Comparison of ENCODE assay signal across 26 cellular contexts in genomic region chr18:63150326-63150725, GRCh38.
A peak's percentile ranks its signal among the peaks of the same experiment; 100 is the strongest.
DNase-seq lines count a peak whose midpoint lies in the region; ATAC-seq and TF ChIP-seq lines count a peak whose summit lies in the region.
"Had no signal": no experiment of that assay in that cellular context is flagged by ENCODE, and none has a peak within 500 bp of the region (broad histone marks: within the 10 kb centered on the region; RNA-seq: fewer than 3 reads in every experiment).

No MANE protein-coding gene starts in this region.

- peak overlapping the region; percentile 17 for H3K9ac ChIP-seq in Loucy (ENCODE audit: low read depth, low read length, poor library complexity, severe bottlenecking)

- no peak overlapping the region for H3K4me2 ChIP-seq in Loucy (ENCODE audit: low read depth, low read length, poor library complexity, severe bottlenecking)
- H3K4me2 ChIP-seq: PC-9 had no signal

- H3K27ac Mint-ChIP-seq in natural killer cell treated with Interleukin-12 subunit alpha and Interleukin-12 subunit beta and Interleukin-15 and Interleukin-18, amount 100 ng/mL, for 72 hours: peak overlapping the region; percentile 95 to 99
- no peak overlapping the region for H3K27ac Mint-ChIP-seq in natural killer cell
- H3K27ac Mint-ChIP-seq in effector memory CD8-positive, alpha-beta T cell: peak overlapping the region; percentile 70 to 99
- H3K27ac Mint-ChIP-seq: HFFc6 had no signal

- no peaks in the 10 kb centered on the region for H3K9me2 ChIP-seq in Loucy (replicated peaks; ENCODE audit: low read depth, low read length)

- no peak for DNase-seq in natural killer cell treated with Interleukin-12 subunit alpha and Interleukin-12 subunit beta and Interleukin-15 and Interleukin-18, amount 100 ng/mL, for 72 hours (ENCODE audit: low spot score)
- DNase-seq in natural killer cell: no peak
- DNase-seq in effector memory CD8-positive, alpha-beta T cell: no peak
- no peak for DNase-seq in CD1c-positive myeloid dendritic cell (ENCODE audit: extremely low spot score)
- DNase-seq: activated CD4-positive, alpha-beta T cell treated with anti-CD3 and anti-CD28 coated beads for 1 hour; activated effector memory CD4-positive, alpha-beta T cell treated with anti-CD3 and anti-CD28 coated beads, Interleukin-2, amount 50 U/mL, for 16 hours; central memory CD4-positive, alpha-beta T cell; dorsolateral prefrontal cortex; heart left ventricle; HFFc6; Kasumi-1; left cardiac atrium; mesenchymal stem cell; NCI-H1048; NCI-H1930; NCI-H226; NCI-H82; pancreas; PC-9; right cardiac atrium; SHP77; stimulated activated CD4-positive, alpha-beta T cell treated with anti-CD3 and anti-CD28 coated beads, Interleukin-12 subunit alpha, Interleukin-12 subunit beta, amount 100 ng/mL, for 4 hours had no signal

- no peaks in the 10 kb centered on the region for H3K9me3 Mint-ChIP-seq in natural killer cell treated with Interleukin-12 subunit alpha and Interleukin-12 subunit beta and Interleukin-15 and Interleukin-18, amount 100 ng/mL, for 72 hours
- H3K9me3 Mint-ChIP-seq in natural killer cell: no peaks in the 10 kb centered on the region
- no peaks in the 10 kb centered on the region for H3K9me3 Mint-ChIP-seq in effector memory CD8-positive, alpha-beta T cell
- H3K9me3 Mint-ChIP-seq: HFFc6 had no signal

- H3K4me3 ChIP-seq in Loucy (ENCODE audit: low read length, poor library complexity, severe bottlenecking): no peak overlapping the region
- H3K4me3 ChIP-seq: dorsolateral prefrontal cortex, heart left ventricle, pancreas, PC-9 had no signal

- no peaks in the 10 kb centered on the region for H3F3A ChIP-seq in Loucy (ENCODE audit: low read depth)

- H3K9me3 ChIP-seq in Loucy (ENCODE audit: insufficient read depth, low read depth, low read length): no peaks in the 10 kb centered on the region
- H3K9me3 ChIP-seq: ascending aorta, heart left ventricle, pancreas had no signal

- TF ChIP-seq CTCF in natural killer cell (IDR thresholded peaks at IDR 0.05): no peak
- TF ChIP-seq CTCF in Loucy (conservative IDR thresholded peaks at IDR 0.05; ENCODE audit: low read length): no peak

- H3K36me3 Mint-ChIP-seq in natural killer cell treated with Interleukin-12 subunit alpha and Interleukin-12 subunit beta and Interleukin-15 and Interleukin-18, amount 100 ng/mL, for 72 hours: no peaks in the 10 kb centered on the region
- no peaks in the 10 kb centered on the region for H3K36me3 Mint-ChIP-seq in natural killer cell
- H3K36me3 Mint-ChIP-seq in effector memory CD8-positive, alpha-beta T cell (ENCODE audit: insufficient read depth): peaks cover 14% of the 10 kb centered on the region

- no peaks in the 10 kb centered on the region for H3K27me3 ChIP-seq in Loucy (ENCODE audit: insufficient read depth, low read length, poor library complexity, severe bottlenecking)
- H3K27me3 ChIP-seq: ascending aorta, dorsolateral prefrontal cortex, heart left ventricle, pancreas had no signal

- no peak for ATAC-seq in natural killer cell treated with Interleukin-12 subunit alpha and Interleukin-12 subunit beta and Interleukin-15 and Interleukin-18, amount 100 ng/mL, for 72 hours
- ATAC-seq in natural killer cell (no peak), GM18873 (IDR thresholded peaks at IDR 0.05; ENCODE audit: low FRiP score, unreplicated experiment) (no peak), HG03342 (IDR thresholded peaks at IDR 0.05; ENCODE audit: unreplicated experiment) (no peak)
- ATAC-seq in effector memory CD8-positive, alpha-beta T cell (replicated peaks): no peak
- ATAC-seq: heart left ventricle, left cardiac atrium, pancreas, right cardiac atrium had no signal

- intact Hi-C loops in natural killer cell (cut with micrococcal nuclease): no loop called here

- no peaks in the 10 kb centered on the region for H4K20me1 ChIP-seq in Loucy (ENCODE audit: insufficient read depth, low read length, poor library complexity, severe bottlenecking)

- H2AFZ ChIP-seq in Loucy (ENCODE audit: low read length): no peak overlapping the region
- H2AFZ ChIP-seq: PC-9 had no signal

- H3K4me1 Mint-ChIP-seq in natural killer cell treated with Interleukin-12 subunit alpha and Interleukin-12 subunit beta and Interleukin-15 and Interleukin-18, amount 100 ng/mL, for 72 hours (ENCODE audit: low read depth in 2 of 2): peaks cover 55 to 58% of the 10 kb centered on the region in 2 donors
- H3K4me1 Mint-ChIP-seq in natural killer cell: peaks cover 30 to 38% of the 10 kb centered on the region in 2 donors
- peaks cover 46 to 60% of the 10 kb centered on the region in 2 donors for H3K4me1 Mint-ChIP-seq in effector memory CD8-positive, alpha-beta T cell (ENCODE audit: low read depth in 2 of 2)

- H3K27me3 Mint-ChIP-seq in natural killer cell treated with Interleukin-12 subunit alpha and Interleukin-12 subunit beta and Interleukin-15 and Interleukin-18, amount 100 ng/mL, for 72 hours: no peaks in the 10 kb centered on the region
- no peaks in the 10 kb centered on the region for H3K27me3 Mint-ChIP-seq in natural killer cell (ENCODE audit: low read depth in 2 of 2)
- no peaks in the 10 kb centered on the region for H3K27me3 Mint-ChIP-seq in effector memory CD8-positive, alpha-beta T cell

- H3K79me2 ChIP-seq in Loucy (ENCODE audit: insufficient read depth, low read length): peaks cover 66% of the 10 kb centered on the region

- H3K4me1 ChIP-seq in Loucy (ENCODE audit: insufficient read depth, low read length, poor library complexity, severe bottlenecking): peaks cover 41% of the 10 kb centered on the region

- H3K36me3 ChIP-seq in Loucy (ENCODE audit: insufficient read depth, low read length): no peaks in the 10 kb centered on the region; the same call in 1 of the 2 replicates
- H3K36me3 ChIP-seq: ascending aorta, heart left ventricle, pancreas had no signal

- peak overlapping the region; percentile 64 for H3K4me3 Mint-ChIP-seq in natural killer cell treated with Interleukin-12 subunit alpha and Interleukin-12 subunit beta and Interleukin-15 and Interleukin-18, amount 100 ng/mL, for 72 hours
- no peak overlapping the region for H3K4me3 Mint-ChIP-seq in natural killer cell
- no peak overlapping the region for H3K4me3 Mint-ChIP-seq in effector memory CD8-positive, alpha-beta T cell
- H3K4me3 Mint-ChIP-seq: HFFc6 had no signal

Comparison
In these comparisons a context has a peak if more than half of its experiments do, and no peak if none do; other contexts are left out.
1. H3K27ac Mint-ChIP-seq: peak in natural killer cell treated with Interleukin-12 subunit alpha and Interleukin-12 subunit beta and Interleukin-15 and Interleukin-18, amount 100 ng/mL, for 72 hours (2 of 2) and effector memory CD8-positive, alpha-beta T cell (2 of 2); none in natural killer cell (0 of 2).